ENCODE assay signal across 1 cellular context in the genomic region with DNA sequence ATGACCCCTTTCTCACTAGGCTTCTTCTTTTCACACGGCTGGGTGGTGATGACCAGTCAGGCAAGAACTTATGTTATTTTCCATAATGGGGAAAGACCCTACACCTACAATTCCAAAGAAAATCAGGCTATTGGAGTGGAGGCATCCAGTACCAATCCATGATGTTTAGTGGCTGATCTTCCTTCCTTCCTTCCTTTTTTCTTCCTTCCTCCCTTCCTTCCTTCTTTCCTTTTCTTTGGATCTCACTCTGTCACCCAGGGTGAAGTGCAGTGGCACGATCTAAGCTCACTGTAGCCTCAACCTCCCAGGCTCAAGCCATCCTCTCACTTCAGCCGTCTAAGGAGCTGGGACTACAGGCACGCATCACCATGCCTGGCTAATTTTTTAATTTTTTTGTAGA.
TF ChIP-seq lines count a peak whose summit lies in the region.

No MANE protein-coding gene starts in this region.

TF ChIP-seq in K562, 482 proteins besides CTCF, POLR2A, EP300 and RAD21:
- no peak for TF ChIP-seq ZNF583 (CRISPR knock-in tag; IDR thresholded peaks at IDR 0.05)
- no peak for TF ChIP-seq ZSCAN29 (IDR thresholded peaks at IDR 0.05)
- TF ChIP-seq BMI1 (IDR thresholded peaks at IDR 0.05; ENCODE audit: low read length), result no peak
- 0 out of 2 replicates have a peak, but pooled peaks have one; percentile 21 for TF ChIP-seq ZNF263 (CRISPR knock-in tag; IDR thresholded peaks at IDR 0.05; ENCODE audit: borderline replicate concordance)
TF ChIP-seq in K562: peak in this region for 1.
